In the genomic region with DNA sequence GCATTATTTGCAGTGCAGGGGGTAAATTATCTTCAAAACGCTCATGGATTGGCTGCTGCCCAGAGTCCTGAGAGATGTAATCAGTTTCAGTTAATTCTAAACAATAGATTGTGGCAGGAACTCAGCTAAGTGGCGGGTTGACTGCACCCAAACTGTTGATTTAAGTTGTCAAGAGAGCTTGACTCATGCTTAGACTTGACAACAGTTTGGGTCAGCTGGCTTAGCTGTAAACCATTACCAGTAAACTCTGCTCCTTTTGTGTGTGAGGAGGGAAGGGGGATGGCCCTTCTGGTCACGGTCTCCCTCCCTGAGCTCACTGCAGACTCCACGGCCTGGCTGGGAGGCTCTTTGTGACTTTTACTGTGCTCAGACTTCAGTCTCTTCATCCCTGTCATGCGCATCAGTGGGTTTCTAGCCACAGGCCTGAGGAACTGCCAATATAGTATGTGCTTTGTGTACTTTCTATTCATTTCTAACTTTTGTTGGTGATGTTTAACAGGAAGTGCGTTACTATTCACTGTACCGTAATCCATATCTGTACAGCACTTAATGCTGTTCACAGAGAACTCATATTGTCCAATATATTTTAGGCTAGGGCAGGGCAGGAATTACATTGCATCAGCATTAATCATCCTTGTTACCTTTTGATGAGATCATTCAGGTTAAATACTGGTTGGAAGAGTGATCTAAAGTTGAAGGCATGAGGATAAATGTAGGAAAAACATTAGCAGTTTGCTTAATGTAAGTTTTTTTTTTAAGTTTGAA, we compare ENCODE assay signal across 9 cellular contexts.
A peak's percentile ranks its signal among the peaks of the same experiment; 100 is the strongest.
DNase-seq lines count a peak whose midpoint lies in the region; ATAC-seq and TF ChIP-seq lines count a peak whose summit lies in the region.
"Had no signal": no experiment of that assay in that cellular context is flagged by ENCODE, and none has a peak within 500 bp of the region (broad histone marks: within the 10 kb centered on the region; RNA-seq: fewer than 3 reads in every experiment).

No MANE protein-coding gene starts in this region.

- TF ChIP-seq CTCF in WTC11 (IDR thresholded peaks at IDR 0.05) (no peak), dorsolateral prefrontal cortex (IDR thresholded peaks at IDR 0.05 in 54 of 56, conservative IDR thresholded peaks at IDR 0.05 in 2 of 56; ENCODE audit: low read depth in 1 of 56, partially characterized antibody in 56 of 56) (no peak), right atrium auricular region (IDR thresholded peaks at IDR 0.05) (no peak)

- H3K4me3 Mint-ChIP-seq in WTC11: no peak overlapping the region
- H3K4me3 Mint-ChIP-seq in activated CD4-positive, alpha-beta T cell treated with anti-CD3 and anti-CD28 coated beads, Interleukin-2, amount 10 ng/mL, durations not matched to agents 24 days and 14 days: no peak overlapping the region

- ATAC-seq in GM21515 (IDR thresholded peaks at IDR 0.05; ENCODE audit: unreplicated experiment) (peak; percentile 94), WTC11 (peak; percentile 78)

- POLR2A ChIA-PET in WTC11 (lab: Charles Lee): no interaction called here

- H3K27me3 ChIP-seq in mucosa of rectum (ENCODE audit: control insufficient read depth in 2 of 2, insufficient read depth in 2 of 2, low read length in 2 of 2) (no peaks in the 10 kb centered on the region), dorsolateral prefrontal cortex (no peaks in the 10 kb centered on the region), right atrium auricular region (no peaks in the 10 kb centered on the region)
- H3K27me3 ChIP-seq: cardiac muscle cell had no signal

- CTCF ChIA-PET in WTC11 (lab: Charles Lee): interaction anchor here (1.1 kb wide), 1 partner anchor 16 kb away, joined by 3 read pairs; no protein-coding TSS in a partner anchor

- H3K27ac Mint-ChIP-seq in WTC11: no peak overlapping the region
- H3K27ac Mint-ChIP-seq in activated CD4-positive, alpha-beta T cell treated with anti-CD3 and anti-CD28 coated beads, Interleukin-2, amount 10 ng/mL, durations not matched to agents 24 days and 14 days: no peak overlapping the region

- no peaks in the 10 kb centered on the region for H3K36me3 ChIP-seq in mucosa of rectum (ENCODE audit: control insufficient read depth in 2 of 2, insufficient read depth in 2 of 2, low read length in 2 of 2)
- no peaks in the 10 kb centered on the region for H3K36me3 ChIP-seq in right atrium auricular region
- H3K36me3 ChIP-seq: cardiac muscle cell had no signal

- H3K4me1 Mint-ChIP-seq in WTC11: peaks cover 21% of the 10 kb centered on the region
- no peaks in the 10 kb centered on the region for H3K4me1 Mint-ChIP-seq in activated CD4-positive, alpha-beta T cell treated with anti-CD3 and anti-CD28 coated beads, Interleukin-2, amount 10 ng/mL, durations not matched to agents 24 days and 14 days

- intact Hi-C loops in dorsolateral prefrontal cortex (cut with DNase I): no loop called here
- intact Hi-C loops in activated CD4-positive, alpha-beta T cell treated with anti-CD3 and anti-CD28 coated beads, Interleukin-2, amount 10 ng/mL, durations not matched to agents 24 days and 14 days (cut with micrococcal nuclease): no loop called here

- H3K4me3 ChIP-seq in mucosa of rectum (ENCODE audit: low read length in 2 of 2) (no peak overlapping the region), dorsolateral prefrontal cortex (no peak overlapping the region), right atrium auricular region (no peak overlapping the region)
- H3K4me3 ChIP-seq: cardiac muscle cell had no signal

- H3K27me3 Mint-ChIP-seq in WTC11 (ENCODE audit: low read depth): no peaks in the 10 kb centered on the region
- H3K27me3 Mint-ChIP-seq in activated CD4-positive, alpha-beta T cell treated with anti-CD3 and anti-CD28 coated beads, Interleukin-2, amount 10 ng/mL, durations not matched to agents 24 days and 14 days: no peaks in the 10 kb centered on the region

- H3K36me3 Mint-ChIP-seq in WTC11: peaks cover 8% of the 10 kb centered on the region
- H3K36me3 Mint-ChIP-seq in activated CD4-positive, alpha-beta T cell treated with anti-CD3 and anti-CD28 coated beads, Interleukin-2, amount 10 ng/mL, durations not matched to agents 24 days and 14 days (ENCODE audit: low read depth): peaks cover 9% of the 10 kb centered on the region

- H3K9me3 ChIP-seq in mucosa of rectum (ENCODE audit: control insufficient read depth in 2 of 2, low read length in 2 of 2): no peaks in the 10 kb centered on the region
- H3K9me3 ChIP-seq in right atrium auricular region: no peaks in the 10 kb centered on the region

- H3K9ac ChIP-seq in mucosa of rectum (ENCODE audit: low read depth in 1 of 2, low read length in 2 of 2): no peak overlapping the region

- H3K9me3 Mint-ChIP-seq in WTC11: peaks cover 9% of the 10 kb centered on the region
- peaks cover 11% of the 10 kb centered on the region for H3K9me3 Mint-ChIP-seq in activated CD4-positive, alpha-beta T cell treated with anti-CD3 and anti-CD28 coated beads, Interleukin-2, amount 10 ng/mL, durations not matched to agents 24 days and 14 days

- DNase-seq in DMS79 (lab: John Stamatoyannopoulos, UW) (peak; percentile 40), HK-2 (ENCODE audit: unreplicated experiment) (peak; percentile 89), WTC11 (ENCODE audit: low spot score) (no peak), dorsolateral prefrontal cortex (no peak), right atrium auricular region (ENCODE audit: low spot score) (no peak)
- DNase-seq in activated CD4-positive, alpha-beta T cell treated with anti-CD3 and anti-CD28 coated beads, Interleukin-2, amount 10 ng/mL, durations not matched to agents 24 days and 14 days: no peak

- H3K27ac ChIP-seq in mucosa of rectum (ENCODE audit: low read depth in 2 of 2, low read length in 2 of 2) (peak overlapping the region; percentile 39 to 46), dorsolateral prefrontal cortex (no peak overlapping the region), right atrium auricular region (peak overlapping the region in 1 of 2 donors; percentile 40)
- H3K27ac ChIP-seq: cardiac muscle cell had no signal

- H3K4me1 ChIP-seq in mucosa of rectum (ENCODE audit: control insufficient read depth in 2 of 2, insufficient read depth in 2 of 2, low read length in 2 of 2) (peaks cover 0 to 5% of the 10 kb centered on the region in 2 donors), right atrium auricular region (peaks cover 0 to 13% of the 10 kb centered on the region in 2 donors)

TF ChIP-seq in WTC11, 78 proteins besides CTCF, POLR2A, EP300 and RAD21:
- peak; percentile 43; the same call in 1 of the 2 replicates for TF ChIP-seq GABPB1 (CRISPR knock-in tag; IDR thresholded peaks at IDR 0.05)
- TF ChIP-seq, protein P1, sequence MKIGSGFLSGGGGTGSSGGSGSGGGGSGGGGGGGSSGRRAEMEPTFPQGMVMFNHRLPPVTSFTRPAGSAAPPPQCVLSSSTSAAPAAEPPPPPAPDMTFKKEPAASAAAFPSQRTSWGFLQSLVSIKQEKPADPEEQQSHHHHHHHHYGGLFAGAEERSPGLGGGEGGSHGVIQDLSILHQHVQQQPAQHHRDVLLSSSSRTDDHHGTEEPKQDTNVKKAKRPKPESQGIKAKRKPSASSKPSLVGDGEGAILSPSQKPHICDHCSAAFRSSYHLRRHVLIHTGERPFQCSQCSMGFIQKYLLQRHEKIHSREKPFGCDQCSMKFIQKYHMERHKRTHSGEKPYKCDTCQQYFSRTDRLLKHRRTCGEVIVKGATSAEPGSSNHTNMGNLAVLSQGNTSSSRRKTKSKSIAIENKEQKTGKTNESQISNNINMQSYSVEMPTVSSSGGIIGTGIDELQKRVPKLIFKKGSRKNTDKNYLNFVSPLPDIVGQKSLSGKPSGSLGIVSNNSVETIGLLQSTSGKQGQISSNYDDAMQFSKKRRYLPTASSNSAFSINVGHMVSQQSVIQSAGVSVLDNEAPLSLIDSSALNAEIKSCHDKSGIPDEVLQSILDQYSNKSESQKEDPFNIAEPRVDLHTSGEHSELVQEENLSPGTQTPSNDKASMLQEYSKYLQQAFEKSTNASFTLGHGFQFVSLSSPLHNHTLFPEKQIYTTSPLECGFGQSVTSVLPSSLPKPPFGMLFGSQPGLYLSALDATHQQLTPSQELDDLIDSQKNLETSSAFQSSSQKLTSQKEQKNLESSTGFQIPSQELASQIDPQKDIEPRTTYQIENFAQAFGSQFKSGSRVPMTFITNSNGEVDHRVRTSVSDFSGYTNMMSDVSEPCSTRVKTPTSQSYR (CRISPR knock-in tag; IDR thresholded peaks at IDR 0.05): no peak

Comparison
In these comparisons a context has a peak if more than half of its experiments do, and no peak if none do; other contexts are left out.
1. DNase-seq: peak in DMS79 (single experiment) and HK-2 (single experiment); none in WTC11 (single experiment), dorsolateral prefrontal cortex (0 of 10), right atrium auricular region (single experiment) and activated CD4-positive, alpha-beta T cell treated with anti-CD3 and anti-CD28 coated beads, Interleukin-2, amount 10 ng/mL, durations not matched to agents 24 days and 14 days (single experiment).
2. H3K27ac ChIP-seq: peak in mucosa of rectum (2 of 2); none in dorsolateral prefrontal cortex (0 of 59).